ENCODE assay signal across 1 cellular context in genomic region chr9:125933056-125933455, GRCh38.
TF ChIP-seq lines count a peak whose summit lies in the region.

No MANE protein-coding gene starts in this region.

TF ChIP-seq in SK-N-SH treated with all-trans-retinoic acid at 6 μM for 48 hours, 23 proteins besides CTCF, POLR2A, EP300 and RAD21 (continued from another document):
- TF ChIP-seq ESRRG (CRISPR knock-in tag; IDR thresholded peaks at IDR 0.05) = no peak
- no peak for TF ChIP-seq PPARA (CRISPR knock-in tag; IDR thresholded peaks at IDR 0.05; ENCODE audit: borderline replicate concordance)
TF ChIP-seq in SK-N-SH treated with all-trans-retinoic acid at 6 μM for 48 hours: peak in this region for 0.
